ENCODE assay signal across 8 cellular contexts in genomic region chr17:38451840-38452529, GRCh38. TPM values are rescaled to one million over a fixed set of nuclear protein-coding genes. Genes with fewer than 3 reads are reported as not detected.
A peak's percentile ranks its signal among the peaks of the same experiment; 100 is the strongest.
DNase-seq lines count a peak whose midpoint lies in the region; ATAC-seq and TF ChIP-seq lines count a peak whose summit lies in the region.

No MANE protein-coding gene starts in this region.

- peaks cover 28% of the 10 kb centered on the region for H3K36me3 Mint-ChIP-seq in Caco-2 (ENCODE audit: insufficient read depth, unreplicated experiment)

- H3K4me1 Mint-ChIP-seq in Caco-2 (ENCODE audit: low read depth, unreplicated experiment): peaks cover 46% of the 10 kb centered on the region

- H3K4me1 ChIP-seq in Caco-2: peaks cover 75% of the 10 kb centered on the region

- H3K9me3 ChIP-seq in Caco-2: no peaks in the 10 kb centered on the region

- H3K36me3 ChIP-seq in Caco-2 (ENCODE audit: control insufficient read depth, insufficient read depth, low read length): no peaks in the 10 kb centered on the region

- TF ChIP-seq CTCF in Caco-2 (IDR thresholded peaks at IDR 0.05; ENCODE audit: insufficient read depth in 1 of 2, low read depth in 1 of 2, low read length in 1 of 2, severe bottlenecking in 1 of 2, unreplicated experiment in 1 of 2): no peak
- no peak for TF ChIP-seq CTCF in GM20000 (IDR thresholded peaks at IDR 0.05; ENCODE audit: extremely low read depth, missing control alignments)

- H3K27ac Mint-ChIP-seq in Caco-2 (ENCODE audit: unreplicated experiment): peak overlapping the region; percentile 97

- no peaks in the 10 kb centered on the region for H3K27me3 ChIP-seq in Caco-2 (replicated peaks; ENCODE audit: control insufficient read depth, insufficient read depth, low read length)

- intact Hi-C loops in Caco-2 (cut with micrococcal nuclease; ENCODE audit: unreplicated experiment): no loop called here

- peak overlapping the region; percentile 94 for H3K4me3 Mint-ChIP-seq in Caco-2 (ENCODE audit: unreplicated experiment)

- peak overlapping the region; percentile 2; the same call in 1 of the 2 replicates for H3K4me3 ChIP-seq in Caco-2 (ENCODE audit: low read depth, low read length)

- POLR2A ChIA-PET in Caco-2 (lab: Charles Lee): interaction anchor here (0.7 kb wide), 1 partner anchor 48 kb away, joined by 10 read pairs; no protein-coding TSS in a partner anchor

- ATAC-seq in HG03571 (IDR thresholded peaks at IDR 0.05; ENCODE audit: unreplicated experiment): no peak

- CTCF ChIA-PET in Caco-2 (lab: Charles Lee): interaction anchor here (0.6 to 1.0 kb wide), 2 partner anchors 11 to 536 kb away, joined by 3 to 10 read pairs; no protein-coding TSS in a partner anchor

- no TSS peak for BruUV-seq in Caco-2 (replicated peaks; lab: Mats Ljungman, UMichigan)

- H3K27me3 Mint-ChIP-seq in Caco-2 (ENCODE audit: insufficient read depth, unreplicated experiment): peaks cover 8% of the 10 kb centered on the region

- no peaks in the 10 kb centered on the region for H3K9me3 Mint-ChIP-seq in Caco-2 (ENCODE audit: unreplicated experiment)

- DNase-seq in Caco-2: peak in 1 of 2 experiments; percentile 81
- peak; percentile 60 for DNase-seq in RPMI7951 (ENCODE audit: low read depth)
- peak; percentile 74 for DNase-seq in fibroblast of gingiva (ENCODE audit: low read depth)
- DNase-seq in occipital lobe (lab: John Stamatoyannopoulos, UW): peak; percentile 54
- no peak for DNase-seq in GM20000 (ENCODE audit: low spot score)
- DNase-seq in activated CD4-positive, alpha-beta T cell treated with anti-CD3 and anti-CD28 coated beads for 4 hours: no peak
- no peak for DNase-seq in NCI-H2107 (lab: John Stamatoyannopoulos, UW)

RNA-seq across cellular contexts. Expression of gene ARHGAP23, which starts 23.7 kb away (rescaled TPM):
- total RNA-seq in Caco-2 (2022) (69.7 and 83.5 TPM in 2 replicates), occipital lobe (42.9 TPM)
- 4.6 and 6.3 TPM in 2 replicates for total RNA-seq in RPMI7951 (2014; rRNA removed; shearing (Covaris generic))

Comparison
In these comparisons a context has a peak if more than half of its experiments do, and no peak if none do; other contexts are left out.
1. DNase-seq: peak in RPMI7951 (single experiment), fibroblast of gingiva (single experiment) and occipital lobe (single experiment); none in GM20000 (single experiment), activated CD4-positive, alpha-beta T cell treated with anti-CD3 and anti-CD28 coated beads for 4 hours (0 of 2) and NCI-H2107 (single experiment).